ENCODE assay signal across 37 cellular contexts in genomic region chr16:27103954-27104353, GRCh38. TPM values are rescaled to one million over a fixed set of nuclear protein-coding genes. Genes with fewer than 3 reads are reported as not detected.
"Had no signal": no experiment of that assay in that cellular context is flagged by ENCODE, and none has a peak within 500 bp of the region (broad histone marks: within the 10 kb centered on the region; RNA-seq: fewer than 3 reads in every experiment).

No MANE protein-coding gene starts in this region.

- H3K36me3 Mint-ChIP-seq: activated naive CD8-positive, alpha-beta T cell had no signal

- H3K27ac Mint-ChIP-seq: activated B cell treated with CpG ODN at 0.5 μM for 24 hours; activated CD8-positive, alpha-beta T cell treated with anti-CD3 and anti-CD28 coated beads for 36 hours; activated naive CD8-positive, alpha-beta T cell; activated T-helper 1 cell treated with anti-CD3 and anti-CD28 coated beads, Interleukin-12 subunit alpha, Interleukin-12 subunit beta, Interleukin-2, Interleukin-4 antibody, amounts not matched to agents 30 ng/mL and 10 ng/mL and 1 ng/mL, durations not matched to agents 14 hours and 24 hours and 36 hours; activated T-helper 2 cell treated with anti-CD3 and anti-CD28 coated beads, Interferon-gamma antibody, Interleukin-2, Interleukin-4, amounts not matched to agents 10 μg/mL and 5 μg/mL and 100 μg/mL, durations not matched to agents 14 hours and 24 hours and 36 hours; T-helper 17 cell; T-helper 2 cell treated with Interferon-gamma antibody and Interleukin-4, amounts not matched to agents 5 μg/mL and 100 μg/mL, for 36 hours had no signal

- H3K27me3 ChIP-seq: brain microvascular endothelial cell, foreskin keratinocyte had no signal

- DNase-seq: activated B cell treated with CpG ODN at 0.5 μM for 24 hours; activated CD4-positive, alpha-beta T cell treated with anti-CD3 and anti-CD28 coated beads for 48 hours; activated CD4-positive, alpha-beta T cell treated with anti-CD3 and anti-CD28 coated beads, Interleukin-2, amount 50 U/mL, for 1 hour; activated CD4-positive, alpha-beta T cell treated with anti-CD3 and anti-CD28 coated beads, Interleukin-2, amount 50 U/mL, for 48 hours; activated CD8-positive, alpha-beta T cell treated with anti-CD3 and anti-CD28 coated beads for 36 hours; activated gamma-delta T cell treated with Interleukin-2 at 50 U/mL for 16 hours; activated naive CD4-positive, alpha-beta T cell treated with anti-CD3 and anti-CD28 coated beads, Interleukin-2, amount 50 U/mL, for 16 hours; activated naive CD4-positive, alpha-beta T cell treated with Interleukin-2 at 50 U/mL for 16 hours; activated T-cell treated with anti-CD3 and anti-CD28 coated beads, Interleukin-2, amount 50 U/mL, for 1 hour; activated T-cell treated with anti-CD3 and anti-CD28 coated beads, Interleukin-2, amount 50 U/mL, for 48 hours; amniotic stem cell; anterior cingulate cortex; brain microvascular endothelial cell; caudate nucleus; effector memory CD4-positive, alpha-beta T cell; erythroblast; foreskin keratinocyte; gastrocnemius medialis; glutamatergic neuron; heart left ventricle; T-helper 1 cell; T-helper 17 cell; T1000; WERI-Rb-1 had no signal

- H3K9me3 Mint-ChIP-seq: activated B cell treated with CpG ODN at 0.5 μM for 24 hours; activated CD8-positive, alpha-beta T cell treated with anti-CD3 and anti-CD28 coated beads for 36 hours; activated T-helper 1 cell treated with anti-CD3 and anti-CD28 coated beads, Interleukin-12 subunit alpha, Interleukin-12 subunit beta, Interleukin-2, Interleukin-4 antibody, amounts not matched to agents 30 ng/mL and 10 ng/mL and 1 ng/mL, durations not matched to agents 14 hours and 24 hours and 36 hours; activated T-helper 2 cell treated with anti-CD3 and anti-CD28 coated beads, Interferon-gamma antibody, Interleukin-2, Interleukin-4, amounts not matched to agents 10 μg/mL and 5 μg/mL and 100 μg/mL, durations not matched to agents 14 hours and 24 hours and 36 hours; T-helper 2 cell treated with Interferon-gamma antibody and Interleukin-4, amounts not matched to agents 5 μg/mL and 100 μg/mL, for 36 hours had no signal

- H3K4me3 ChIP-seq: esophagus muscularis mucosa, gastrocnemius medialis, heart left ventricle had no signal

- H3K4me1 ChIP-seq: esophagus muscularis mucosa, foreskin keratinocyte, gastrocnemius medialis had no signal

- H3K27ac ChIP-seq: brain microvascular endothelial cell, esophagus muscularis mucosa, foreskin keratinocyte, gastrocnemius medialis, heart left ventricle, WERI-Rb-1 had no signal

- H3K27me3 Mint-ChIP-seq: activated CD8-positive, alpha-beta T cell treated with anti-CD3 and anti-CD28 coated beads for 36 hours had no signal

- FAIRE-seq: astrocyte, bronchial epithelial cell, colon had no signal

- H3K4me3 Mint-ChIP-seq: activated B cell treated with CpG ODN at 0.5 μM for 24 hours; activated CD8-positive, alpha-beta T cell treated with anti-CD3 and anti-CD28 coated beads for 36 hours; activated naive CD8-positive, alpha-beta T cell; activated T-helper 1 cell treated with anti-CD3 and anti-CD28 coated beads, Interleukin-12 subunit alpha, Interleukin-12 subunit beta, Interleukin-2, Interleukin-4 antibody, amounts not matched to agents 30 ng/mL and 10 ng/mL and 1 ng/mL, durations not matched to agents 14 hours and 24 hours and 36 hours; T-helper 17 cell; T-helper 2 cell treated with Interferon-gamma antibody and Interleukin-4, amounts not matched to agents 5 μg/mL and 100 μg/mL, for 36 hours had no signal

- ATAC-seq: activated CD4-positive, CD25-positive, alpha-beta regulatory T cell treated with anti-CD3 and anti-CD28 coated beads, Interleukin-2, amount 50 U/mL, for 24 hours; activated CD8-positive, alpha-beta T cell treated with anti-CD3 and anti-CD28 coated beads for 36 hours; foreskin keratinocyte; gastrocnemius medialis; heart left ventricle; T-helper 17 cell had no signal

- H3K36me3 ChIP-seq: brain microvascular endothelial cell, esophagus muscularis mucosa, gastrocnemius medialis, heart left ventricle, WERI-Rb-1 had no signal

- H3K9me3 ChIP-seq: gastrocnemius medialis had no signal

RNA-seq across cellular contexts. Expression of gene C16orf82, which starts 37.2 kb away (rescaled TPM):
- total RNA-seq: activated B cell treated with CpG ODN at 0.5 μM for 24 hours; activated CD8-positive, alpha-beta memory T cell treated with anti-CD3 and anti-CD28 coated beads for 36 hours; activated CD8-positive, alpha-beta T cell treated with anti-CD3 and anti-CD28 coated beads for 36 hours; activated T-helper 1 cell treated with anti-CD3 and anti-CD28 coated beads, Interleukin-12 subunit alpha, Interleukin-12 subunit beta, Interleukin-2, Interleukin-4 antibody, amounts not matched to agents 30 ng/mL and 10 ng/mL and 1 ng/mL, durations not matched to agents 14 hours and 24 hours and 36 hours; activated T-helper 2 cell treated with anti-CD3 and anti-CD28 coated beads, Interferon-gamma antibody, Interleukin-2, Interleukin-4, amounts not matched to agents 10 μg/mL and 5 μg/mL and 100 μg/mL, durations not matched to agents 14 hours and 24 hours and 36 hours; astrocyte; bronchial epithelial cell; chondrocyte; dermis microvascular lymphatic vessel endothelial cell; esophagus muscularis mucosa; foreskin keratinocyte; gastrocnemius medialis; heart left ventricle; T-helper 17 cell had no signal
- polyA plus RNA-seq: adipose tissue, foreskin keratinocyte, heart left ventricle had no signal
